In genomic region chr18:68837665-68838390, GRCh38 we compare ENCODE assay signal across 17 cellular contexts. TPM values are rescaled to one million over a fixed set of nuclear protein-coding genes. Genes with fewer than 3 reads are reported as not detected.
DNase-seq lines count a peak whose midpoint lies in the region; ATAC-seq and TF ChIP-seq lines count a peak whose summit lies in the region.
"Had no signal": no experiment of that assay in that cellular context is flagged by ENCODE, and none has a peak within 500 bp of the region (broad histone marks: within the 10 kb centered on the region; RNA-seq: fewer than 3 reads in every experiment).

No MANE protein-coding gene starts in this region.

- intact Hi-C loops in esophagus squamous epithelium (cut with DNase I): no loop called here

- ATAC-seq in GM21528 (IDR thresholded peaks at IDR 0.05; ENCODE audit: low FRiP score, unreplicated experiment) (no peak), GM21390 (IDR thresholded peaks at IDR 0.05; ENCODE audit: unreplicated experiment) (no peak), GM21367 (IDR thresholded peaks at IDR 0.05; ENCODE audit: unreplicated experiment) (no peak)
- ATAC-seq: CD8-positive, alpha-beta T cell had no signal

- peak overlapping the region in 3 of 4 donors; percentile 12 to 53 (median 43) for H3K27ac ChIP-seq in esophagus squamous epithelium

- DNase-seq in BJ (ENCODE audit: low read depth) (peak; percentile 91), MV-4-11 (lab: John Stamatoyannopoulos, UW) (peak; percentile 40), esophagus squamous epithelium (lab: John Stamatoyannopoulos, UW) (no peak), NCI-H128 (lab: John Stamatoyannopoulos, UW; ENCODE audit: unreplicated experiment) (no peak)
- DNase-seq: activated effector memory CD4-positive, alpha-beta T cell treated with anti-CD3 and anti-CD28 coated beads, Interleukin-2, amount 50 U/mL, for 16 hours; CD8-positive, alpha-beta T cell; effector memory CD4-positive, alpha-beta T cell; GDM1; immature natural killer cell; NCI-H2107; posterior cingulate gyrus; trophoblast cell had no signal

- TF ChIP-seq POLR2A in esophagus squamous epithelium (IDR thresholded peaks at IDR 0.05): no peak

- CTCF ChIA-PET in BJ (lab: Yijun Ruan, JAX): interaction anchor here (1.0 kb wide), 1 partner anchor 10 kb away, joined by 3 read pairs; no protein-coding TSS in a partner anchor

- POLR2A ChIA-PET in BJ (lab: Charles Lee): interaction anchor here (0.7 kb wide), 1 partner anchor 1089 kb away, joined by 4 read pairs; no protein-coding TSS in a partner anchor

- peak overlapping the region; percentile 59 for H3K9ac ChIP-seq in skeletal muscle satellite cell (ENCODE audit: low read depth, low read length)

- WGBS in esophagus squamous epithelium, 2 donors: 65 to 73% methylated on average over 6 of the region's 6 CpGs

- H3K36me3 ChIP-seq in BJ (ENCODE audit: control insufficient read depth, insufficient read depth, low read length): no peaks in the 10 kb centered on the region
- H3K36me3 ChIP-seq in esophagus squamous epithelium: no peaks in the 10 kb centered on the region
- H3K36me3 ChIP-seq in skeletal muscle satellite cell (ENCODE audit: insufficient read depth, low read length): no peaks in the 10 kb centered on the region

- H3K4me2 ChIP-seq in skeletal muscle satellite cell (ENCODE audit: low read length): peak overlapping the region; percentile 24

- H3K4me3 ChIP-seq in BJ (ENCODE audit: low read depth, low read length) (no peak overlapping the region), esophagus squamous epithelium (no peak overlapping the region), skeletal muscle satellite cell (ENCODE audit: low read length) (peak overlapping the region; percentile 30)

- TF ChIP-seq CTCF in BJ (IDR thresholded peaks at IDR 0.05; ENCODE audit: insufficient read depth, low read depth, low read length) (no peak), esophagus squamous epithelium (IDR thresholded peaks at IDR 0.05) (no peak)

- no peaks in the 10 kb centered on the region for H3K9me3 ChIP-seq in esophagus squamous epithelium
- H3K9me3 ChIP-seq in skeletal muscle satellite cell (replicated peaks; ENCODE audit: low read length): no peaks in the 10 kb centered on the region

- H3K4me1 ChIP-seq in esophagus squamous epithelium (peaks cover 0 to 8% (median 0%) of the 10 kb centered on the region in 3 donors), skeletal muscle satellite cell (ENCODE audit: control insufficient read depth, insufficient read depth, low read length) (peaks cover 46% of the 10 kb centered on the region)

- no peaks in the 10 kb centered on the region for H3K27me3 ChIP-seq in BJ (ENCODE audit: control insufficient read depth, insufficient read depth, low read length)
- no peaks in the 10 kb centered on the region for H3K27me3 ChIP-seq in esophagus squamous epithelium
- H3K27me3 ChIP-seq in skeletal muscle satellite cell (ENCODE audit: control insufficient read depth, insufficient read depth, low read length): no peaks in the 10 kb centered on the region

RNA-seq across cellular contexts. Expression of gene CCDC102B, which starts 39.9 kb away (rescaled TPM):
- polyA plus RNA-seq in BJ (2011; rRNA removed): 2.8 and 3.4 TPM in 2 replicates
- 3.7 and 9.2 TPM in 2 replicates for polyA minus RNA-seq in BJ (2011; rRNA and poly(A)+ RNA removed)
- 1 to 10 TPM in 3 of 4 donors, under 1 TPM in 1; 0.27 to 3.8 (median 2.8) TPM for total RNA-seq in esophagus squamous epithelium
- total RNA-seq in skeletal muscle satellite cell (2012; rRNA removed): 2.8 and 8.4 TPM in 2 replicates
- total RNA-seq: SK-MEL-5 had no signal

Comparison
In these comparisons a context has a peak if more than half of its experiments do, and no peak if none do; other contexts are left out.
1. DNase-seq: peak in BJ (single experiment) and MV-4-11 (single experiment); none in esophagus squamous epithelium (single experiment) and NCI-H128 (single experiment).